ENCODE assay signal across 8 cellular contexts in genomic region chr9:137406876-137407589, GRCh38. TPM values are rescaled to one million over a fixed set of nuclear protein-coding genes. Genes with fewer than 3 reads are reported as not detected.
DNase-seq lines count a peak whose midpoint lies in the region; ATAC-seq and TF ChIP-seq lines count a peak whose summit lies in the region.

No MANE protein-coding gene starts in this region.

- WGBS in neuronal stem cell (ENCODE audit: extremely low coverage in 2 of 2, insufficient read length in 2 of 2, insufficient replicate concordance in 1 of 2), 2 donors = no CpG with 5 or more reads among the region's 63 CpGs
- 0 to 30% methylated on average over 2 to 7 of the region's 63 CpGs for WGBS in thyroid gland, 2 donors

- H2BK12ac ChIP-seq in neuronal stem cell (ENCODE audit: low read length) = peak overlapping the region; percentile 58

- H3K9me3 ChIP-seq in A673 (ENCODE audit: low read depth, low read length, poor library complexity, severe bottlenecking) = no peaks in the 10 kb centered on the region
- no peaks in the 10 kb centered on the region for H3K9me3 ChIP-seq in neuronal stem cell (replicated peaks in 1 of 2; ENCODE audit: control insufficient read depth in 2 of 2, insufficient read depth in 1 of 2, low read depth in 1 of 2, low read length in 2 of 2)
- no peaks in the 10 kb centered on the region for H3K9me3 ChIP-seq in thyroid gland

- peak overlapping the region; percentile 43 for H3K4me3 ChIP-seq in A673 (ENCODE audit: low read depth, low read length, poor library complexity, severe bottlenecking)
- peak overlapping the region; percentile 28 to 64 for H3K4me3 ChIP-seq in neuronal stem cell (ENCODE audit: low read length in 2 of 2)
- peak overlapping the region in 2 of 3 donors; percentile 13 to 30 for H3K4me3 ChIP-seq in thyroid gland (replicated peaks in 1 of 3)

- H2BK15ac ChIP-seq in neuronal stem cell (ENCODE audit: low read length) = peak overlapping the region; percentile 96

- H3K27ac ChIP-seq in A673 (ENCODE audit: low read depth, low read length, poor library complexity, severe bottlenecking) = no peak overlapping the region
- H3K27ac ChIP-seq in foreskin keratinocyte = no peak overlapping the region
- H3K27ac ChIP-seq in neuronal stem cell (replicated peaks; ENCODE audit: low read length) = no peak overlapping the region
- no peak overlapping the region for H3K27ac ChIP-seq in thyroid gland

- POLR2A ChIA-PET in A673 (lab: Charles Lee; ENCODE audit: low non-redundant PET) = no interaction called here

- peak overlapping the region; percentile 85 for H4K91ac ChIP-seq in neuronal stem cell (ENCODE audit: low read depth, low read length, poor library complexity)

- H3K79me1 ChIP-seq in neuronal stem cell (ENCODE audit: low read depth, low read length) = peaks cover 9% of the 10 kb centered on the region

- no peak for TF ChIP-seq POLR2A in thyroid gland (IDR thresholded peaks at IDR 0.05)

- CTCF ChIA-PET in A673 (lab: Charles Lee) = no interaction called here

- peak overlapping the region; percentile 99 for H2AK5ac ChIP-seq in neuronal stem cell (ENCODE audit: low read depth, low read length)

- peaks cover 23% of the 10 kb centered on the region for H3K4me1 ChIP-seq in A673 (ENCODE audit: insufficient read depth, low read length, poor library complexity, severe bottlenecking)
- H3K4me1 ChIP-seq in foreskin keratinocyte = peaks cover 3% of the 10 kb centered on the region
- H3K4me1 ChIP-seq in neuronal stem cell (ENCODE audit: control insufficient read depth in 2 of 2, insufficient read depth in 1 of 2, low read depth in 1 of 2, low read length in 2 of 2) = peaks cover 10 to 15% of the 10 kb centered on the region in 2 donors
- H3K4me1 ChIP-seq in thyroid gland = peaks cover 22 to 36% of the 10 kb centered on the region in 2 donors

- peak overlapping the region; percentile 17 for H4K8ac ChIP-seq in neuronal stem cell (ENCODE audit: low read depth, low read length)

- peak; percentile 37 for ATAC-seq in GM18907 (IDR thresholded peaks at IDR 0.05; ENCODE audit: unreplicated experiment)
- peak; percentile 79 for ATAC-seq in foreskin keratinocyte

- intact Hi-C loops in A673 (cut with micrococcal nuclease; ENCODE audit: unreplicated experiment) (no loop called here), thyroid gland (cut with DNase I) (loop anchor here (5.0 kb wide), 1 partner anchor 110 kb away; no protein-coding TSS in a partner anchor)

- no peak overlapping the region for H3K4ac ChIP-seq in neuronal stem cell (ENCODE audit: low read length)

- TF ChIP-seq CTCF in A673 (conservative IDR thresholded peaks at IDR 0.05; ENCODE audit: low read depth, low read length) (peak; percentile 60; the same call in 1 of the 2 replicates), foreskin keratinocyte (conservative IDR thresholded peaks at IDR 0.05) (peak; percentile 89), thyroid gland (IDR thresholded peaks at IDR 0.05) (peak; percentile 42 to 89 (median 78))

- peak overlapping the region; percentile 75 for H2BK5ac ChIP-seq in neuronal stem cell (ENCODE audit: low read length)

- peak overlapping the region; percentile 65 for H3K23ac ChIP-seq in neuronal stem cell (ENCODE audit: low read depth, low read length, poor library complexity)

- H2BK120ac ChIP-seq in neuronal stem cell (ENCODE audit: low read depth, low read length) = peak overlapping the region; percentile 61

- H3K9ac ChIP-seq in neuronal stem cell (ENCODE audit: low read depth, low read length, poor library complexity) = peak overlapping the region; percentile 44

- H3K14ac ChIP-seq in neuronal stem cell (ENCODE audit: low read length) = peak overlapping the region; percentile 97

- no peaks in the 10 kb centered on the region for H3K36me3 ChIP-seq in A673 (ENCODE audit: insufficient read depth, low read length, poor library complexity, severe bottlenecking)
- H3K36me3 ChIP-seq in neuronal stem cell (replicated peaks in 1 of 2; ENCODE audit: control insufficient read depth in 2 of 2, insufficient read depth in 2 of 2, low read length in 2 of 2) = peaks cover 0 to 3% of the 10 kb centered on the region in 2 donors
- no peaks in the 10 kb centered on the region for H3K36me3 ChIP-seq in thyroid gland

- DNase-seq in A673 (ENCODE audit: low spot score) = peak; percentile 77
- peak; percentile 45 for DNase-seq in NOMO-1 treated with dmso at 0.1 percent for 144 hours (lab: John Stamatoyannopoulos, UW; ENCODE audit: unreplicated experiment)
- peak; percentile 68 for DNase-seq in activated gamma-delta T cell treated with Interleukin-2 at 50 U/mL for 16 hours
- DNase-seq in foreskin keratinocyte = peak in 1 of 2 donors; percentile 10
- DNase-seq in neuronal stem cell (ENCODE audit: low spot score) = peak; percentile 77
- peak; percentile 65 to 70 for DNase-seq in thyroid gland
- no peak for DNase-seq in cerebellar nuclear complex (lab: John Stamatoyannopoulos, UW)

- peak overlapping the region; percentile 90 for H2AFZ ChIP-seq in neuronal stem cell (ENCODE audit: low read length)

- H3K18ac ChIP-seq in neuronal stem cell (ENCODE audit: low read length) = peak overlapping the region; percentile 97

- H3K4me2 ChIP-seq in neuronal stem cell (ENCODE audit: insufficient read depth, low read length, poor library complexity, severe bottlenecking) = peak overlapping the region; percentile 65

- no peaks in the 10 kb centered on the region for H3K27me3 ChIP-seq in A673 (replicated peaks; ENCODE audit: insufficient read depth, low read depth, low read length, poor library complexity)
- peaks cover 12% of the 10 kb centered on the region for H3K27me3 ChIP-seq in foreskin keratinocyte
- H3K27me3 ChIP-seq in neuronal stem cell (ENCODE audit: control insufficient read depth in 3 of 3, insufficient read depth in 3 of 3, low read depth in 1 of 3, low read length in 3 of 3) = peaks cover 0 to 5% (median 0%) of the 10 kb centered on the region in 3 experiments
- no peaks in the 10 kb centered on the region for H3K27me3 ChIP-seq in thyroid gland

- no TSS peak for BruUV-seq in A673 (replicated peaks; lab: Mats Ljungman, UMichigan)

RNA-seq across cellular contexts. Expression of gene EXD3, which starts 15.9 kb away (rescaled TPM):
- 6.3 and 9.4 TPM in 2 replicates for total RNA-seq in A673 (2021)
- 4.5 and 5.5 TPM in 2 replicates for total RNA-seq in foreskin keratinocyte
- polyA plus RNA-seq in foreskin keratinocyte = 6.8 and 8.1 TPM in 2 replicates
- polyA plus RNA-seq in neuronal stem cell (2013, experiment 1 of 2) = 21.1 TPM
- polyA plus RNA-seq in neuronal stem cell (2013, experiment 2 of 2) = 19.9 TPM
- total RNA-seq in thyroid gland = 10 to 100 TPM; 13.0 to 32.0 (median 26.6) TPM

RNA-seq across cellular contexts. Expression of gene NOXA1, which starts 16.2 kb away (rescaled TPM):
- total RNA-seq in A673 (2021) = 0.28 and 0.79 TPM in 2 replicates
- 0.39 and 0.88 TPM in 2 replicates for total RNA-seq in foreskin keratinocyte
- polyA plus RNA-seq in foreskin keratinocyte = 0.50 and 0.91 TPM in 2 replicates
- 0.61 TPM for polyA plus RNA-seq in neuronal stem cell (2013, experiment 1 of 2)
- polyA plus RNA-seq in neuronal stem cell (2013, experiment 2 of 2) = 0.64 TPM
- total RNA-seq in thyroid gland = 10 to 100 TPM in 2 of 4 donors, 1 to 10 TPM in 2; 5.4 to 16.6 (median 10.0) TPM

RNA-seq across cellular contexts. Expression of gene ENTPD8, which starts 34.1 kb away (rescaled TPM):
- not detected in 2 replicates for total RNA-seq in A673 (2021)
- not detected in 2 replicates for total RNA-seq in foreskin keratinocyte
- polyA plus RNA-seq in foreskin keratinocyte = not detected in 2 replicates
- 0.03 TPM for polyA plus RNA-seq in neuronal stem cell (2013, experiment 1 of 2)
- 0.04 TPM for polyA plus RNA-seq in neuronal stem cell (2013, experiment 2 of 2)
- total RNA-seq in thyroid gland = under 1 TPM in 2 of 4 donors, not detected in 2; 0.29 to 0.78 TPM

RNA-seq across cellular contexts. Expression of gene NSMF, which starts 52.1 kb away (rescaled TPM):
- total RNA-seq in A673 (2021) (52.7 and 54.9 TPM in 2 replicates), foreskin keratinocyte (28.9 and 29.1 TPM in 2 replicates), thyroid gland (10 to 100 TPM; 50.1 to 58.5 (median 54.2) TPM)
- 30.5 and 31.9 TPM in 2 replicates for polyA plus RNA-seq in foreskin keratinocyte
- polyA plus RNA-seq in neuronal stem cell (2013, experiment 1 of 2) = 46.8 TPM
- 45.0 TPM for polyA plus RNA-seq in neuronal stem cell (2013, experiment 2 of 2)

Comparison
In these comparisons a context has a peak if more than half of its experiments do, and no peak if none do; other contexts are left out.
1. DNase-seq: peak in A673 (single experiment), NOMO-1 treated with dmso at 0.1 percent for 144 hours (single experiment), activated gamma-delta T cell treated with Interleukin-2 at 50 U/mL for 16 hours (single experiment), neuronal stem cell (single experiment) and thyroid gland (2 of 2); none in cerebellar nuclear complex (0 of 2).
2. Peak in every context shown above with its lines, with median percentiles within 50 percentile points of each other: H3K4me3 ChIP-seq and CTCF ChIP-seq.